15 cellular contexts compared by ENCODE assay signal in the genomic region with DNA sequence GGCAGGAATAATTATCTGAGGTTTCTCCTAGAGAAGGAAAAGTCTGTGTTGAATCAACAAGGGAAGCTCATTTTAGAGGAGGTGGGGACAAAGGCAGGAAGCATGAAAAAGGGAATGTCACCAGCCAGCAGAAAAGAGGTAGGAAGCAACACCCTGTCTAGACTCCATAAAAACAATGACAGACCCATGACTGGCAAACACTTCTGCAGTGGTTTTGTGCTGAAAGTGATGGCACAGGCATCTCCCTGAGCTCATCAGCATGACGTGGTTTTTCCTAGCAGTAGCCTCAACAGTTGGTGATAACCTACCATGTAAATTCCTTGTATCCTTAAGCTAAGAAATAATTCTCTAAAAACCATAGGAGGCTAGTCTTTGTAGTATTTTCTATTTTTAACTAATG.
A peak's percentile ranks its signal among the peaks of the same experiment; 100 is the strongest.
DNase-seq lines count a peak whose midpoint lies in the region; ATAC-seq and TF ChIP-seq lines count a peak whose summit lies in the region.
"Had no signal": no experiment of that assay in that cellular context is flagged by ENCODE, and none has a peak within 500 bp of the region (broad histone marks: within the 10 kb centered on the region; RNA-seq: fewer than 3 reads in every experiment).

No MANE protein-coding gene starts in this region.

- no peak overlapping the region for H3K18ac ChIP-seq in mesenchymal stem cell (ENCODE audit: low read depth in 1 of 2, low read length in 2 of 2)

- H3K27me3 ChIP-seq in adipocyte (replicated peaks; ENCODE audit: control insufficient read depth, insufficient read depth, low read length) (no peaks in the 10 kb centered on the region), mesenchymal stem cell (ENCODE audit: control insufficient read depth in 1 of 2, insufficient read depth in 1 of 2, low read length in 2 of 2) (no peaks in the 10 kb centered on the region)

- DNase-seq in DMS153 (lab: John Stamatoyannopoulos, UW) (peak; percentile 82), M059J (ENCODE audit: low read depth) (peak; percentile 60), adipocyte (ENCODE audit: low read depth) (no peak), mesenchymal stem cell (peak; percentile 28), NCI-H446 (lab: John Stamatoyannopoulos, UW) (no peak), chondrocyte (ENCODE audit: low spot score) (no peak)
- no peak for DNase-seq in activated effector memory CD4-positive, alpha-beta T cell treated with Interleukin-2 at 50 U/mL for 16 hours
- DNase-seq: activated CD4-positive, alpha-beta T cell treated with anti-CD3 and anti-CD28 coated beads for 1 hour; activated naive CD8-positive, alpha-beta T cell treated with anti-CD3 and anti-CD28 coated beads, Interleukin-2, amount 10 ng/mL, durations not matched to agents 7 days and 5 days; KG1; stimulated activated naive CD4-positive, alpha-beta T cell had no signal

- peak overlapping the region; percentile 63 for H2AFZ ChIP-seq in mesenchymal stem cell (ENCODE audit: low read depth, low read length)

- no peak overlapping the region for H2BK5ac ChIP-seq in mesenchymal stem cell (ENCODE audit: low read depth, low read length, poor library complexity, severe bottlenecking)

- H3K36me3 ChIP-seq in adipocyte (ENCODE audit: control insufficient read depth, insufficient read depth, low read length, severe bottlenecking) (no peaks in the 10 kb centered on the region), mesenchymal stem cell (ENCODE audit: control insufficient read depth in 1 of 2, insufficient read depth in 2 of 2, low read depth in 1 of 2, low read length in 2 of 2) (no peaks in the 10 kb centered on the region)

- no peak overlapping the region for H3K9ac ChIP-seq in adipocyte (ENCODE audit: low read length)
- peak overlapping the region; percentile 74 for H3K9ac ChIP-seq in mesenchymal stem cell (ENCODE audit: low read length)

- no peak overlapping the region for H3K27ac Mint-ChIP-seq in chondrocyte (ENCODE audit: unreplicated experiment)
- H3K27ac Mint-ChIP-seq: activated naive CD8-positive, alpha-beta T cell treated with anti-CD3 and anti-CD28 coated beads, Interleukin-2, amount 10 ng/mL, durations not matched to agents 7 days and 5 days; CD14-positive monocyte had no signal

- peaks cover 12% of the 10 kb centered on the region for H3K4me1 Mint-ChIP-seq in chondrocyte (ENCODE audit: low read depth)
- H3K4me1 Mint-ChIP-seq: activated naive CD8-positive, alpha-beta T cell treated with anti-CD3 and anti-CD28 coated beads, Interleukin-2, amount 10 ng/mL, durations not matched to agents 7 days and 5 days; CD14-positive monocyte; neural crest cell had no signal

- H2AK5ac ChIP-seq in mesenchymal stem cell (ENCODE audit: low read length, severe bottlenecking): no peak overlapping the region

- no peak overlapping the region for H2BK120ac ChIP-seq in mesenchymal stem cell (ENCODE audit: low read depth, low read length)

- peak overlapping the region in 1 of 2 experiments; percentile 80 for H3K23ac ChIP-seq in mesenchymal stem cell (ENCODE audit: low read length in 2 of 2)

- H2BK12ac ChIP-seq in mesenchymal stem cell (ENCODE audit: low read length in 2 of 2): no peak overlapping the region

- no peak overlapping the region for H3K4me3 Mint-ChIP-seq in chondrocyte (ENCODE audit: unreplicated experiment)
- H3K4me3 Mint-ChIP-seq: activated naive CD8-positive, alpha-beta T cell treated with anti-CD3 and anti-CD28 coated beads, Interleukin-2, amount 10 ng/mL, durations not matched to agents 7 days and 5 days; CD14-positive monocyte; neural crest cell had no signal

- H3K9me3 ChIP-seq in adipocyte (ENCODE audit: control insufficient read depth, low read length): no peaks in the 10 kb centered on the region
- H3K9me3 ChIP-seq in mesenchymal stem cell (ENCODE audit: control insufficient read depth, low read length): no peaks in the 10 kb centered on the region

- 100% methylated on average over 1 of the region's 1 CpG for WGBS in mesenchymal stem cell

- peak overlapping the region in 1 of 2 experiments; percentile 71 for H3K14ac ChIP-seq in mesenchymal stem cell (ENCODE audit: low read length in 2 of 2)

- H2BK15ac ChIP-seq in mesenchymal stem cell (ENCODE audit: low read depth, poor library complexity, severe bottlenecking): no peak overlapping the region

- TF ChIP-seq CTCF in chondrocyte (IDR thresholded peaks at IDR 0.05): no peak

- H3K9me3 Mint-ChIP-seq in chondrocyte (ENCODE audit: low read depth): no peaks in the 10 kb centered on the region
- H3K9me3 Mint-ChIP-seq: activated naive CD8-positive, alpha-beta T cell treated with anti-CD3 and anti-CD28 coated beads, Interleukin-2, amount 10 ng/mL, durations not matched to agents 7 days and 5 days; neural crest cell had no signal

- no peak overlapping the region for H3K27ac ChIP-seq in mesenchymal stem cell (ENCODE audit: low read length, poor library complexity, severe bottlenecking)

- no peaks in the 10 kb centered on the region for H3K36me3 Mint-ChIP-seq in chondrocyte (ENCODE audit: low read depth)
- H3K36me3 Mint-ChIP-seq: activated naive CD8-positive, alpha-beta T cell treated with anti-CD3 and anti-CD28 coated beads, Interleukin-2, amount 10 ng/mL, durations not matched to agents 7 days and 5 days; CD14-positive monocyte had no signal

- H4K91ac ChIP-seq in mesenchymal stem cell (ENCODE audit: low read length): no peak overlapping the region

- H3K4ac ChIP-seq in mesenchymal stem cell (ENCODE audit: low read depth in 1 of 2, low read length in 2 of 2): peak overlapping the region in 1 of 2 experiments; percentile 28

- ATAC-seq in GM21576 (IDR thresholded peaks at IDR 0.05; ENCODE audit: unreplicated experiment): no peak

- no peaks in the 10 kb centered on the region for H3K27me3 Mint-ChIP-seq in chondrocyte (ENCODE audit: low read depth)

- H3K4me1 ChIP-seq in adipocyte (ENCODE audit: control insufficient read depth, insufficient read depth, low read length) (peaks cover 10% of the 10 kb centered on the region), mesenchymal stem cell (ENCODE audit: control insufficient read depth, insufficient read depth, low read depth, low read length) (peaks cover 1% of the 10 kb centered on the region)

- H3K4me3 ChIP-seq in adipocyte (ENCODE audit: low read length) (peak overlapping the region; percentile 67), mesenchymal stem cell (ENCODE audit: insufficient read depth in 1 of 2, low read depth in 1 of 2, low read length in 2 of 2) (peak overlapping the region in 1 of 2 experiments; percentile 39)
- H3K4me3 ChIP-seq: lung had no signal

- no peak overlapping the region for H3K4me2 ChIP-seq in mesenchymal stem cell (ENCODE audit: low read length, poor library complexity, severe bottlenecking)

- H3K79me1 ChIP-seq in mesenchymal stem cell (replicated peaks; ENCODE audit: low read length, poor library complexity, severe bottlenecking): no peaks in the 10 kb centered on the region

- H4K8ac ChIP-seq in mesenchymal stem cell (ENCODE audit: low read length): no peak overlapping the region

Comparison
In these comparisons a context has a peak if more than half of its experiments do, and no peak if none do; other contexts are left out.
1. DNase-seq: peak in DMS153 (single experiment), M059J (single experiment) and mesenchymal stem cell (single experiment); none in adipocyte (single experiment), NCI-H446 (0 of 2), activated effector memory CD4-positive, alpha-beta T cell treated with Interleukin-2 at 50 U/mL for 16 hours (single experiment) and chondrocyte (single experiment).